ENCODE assay signal across 8 cellular contexts in genomic region chr11:14357843-14358728, GRCh38. TPM values are rescaled to one million over a fixed set of nuclear protein-coding genes. Genes with fewer than 3 reads are reported as not detected.
DNase-seq lines count a peak whose midpoint lies in the region; ATAC-seq and TF ChIP-seq lines count a peak whose summit lies in the region.

No MANE protein-coding gene starts in this region.

- peak overlapping the region; percentile 85 to 89 for H3K9ac ChIP-seq in colonic mucosa (ENCODE audit: low read depth in 2 of 2, low read length in 2 of 2)

- intact Hi-C loops in colonic mucosa (cut with DNase I), result no loop called here
- intact Hi-C loops in right lobe of liver (cut with DNase I), result no loop called here

- no peaks in the 10 kb centered on the region for H3K9me3 ChIP-seq in colonic mucosa
- no peaks in the 10 kb centered on the region for H3K9me3 ChIP-seq in right lobe of liver

- peak overlapping the region; percentile 68 for H3K4me3 ChIP-seq in Jurkat, Clone E6-1 (ENCODE audit: low read length)
- H3K4me3 ChIP-seq in colonic mucosa, result peak overlapping the region; percentile 68
- peak overlapping the region; percentile 81 to 86 (median 85) for H3K4me3 ChIP-seq in right lobe of liver

- ATAC-seq in GM21786 (IDR thresholded peaks at IDR 0.05; ENCODE audit: unreplicated experiment), result peak; percentile 39
- ATAC-seq in WTC11, result peak; percentile 79
- peak; percentile 65 to 81 (median 78) for ATAC-seq in right lobe of liver
- peak; percentile 70 for ATAC-seq in stimulated activated effector memory CD8-positive, alpha-beta T cell treated with anti-CD3 and anti-CD28 coated beads, Interleukin-12 subunit alpha, Interleukin-12 subunit beta, amount 100 ng/mL, for 72 hours

- H3K9me3 Mint-ChIP-seq in WTC11, result no peaks in the 10 kb centered on the region
- no peaks in the 10 kb centered on the region for H3K9me3 Mint-ChIP-seq in stimulated activated effector memory CD8-positive, alpha-beta T cell treated with anti-CD3 and anti-CD28 coated beads, Interleukin-12 subunit alpha, Interleukin-12 subunit beta, amount 100 ng/mL, for 72 hours

- H3K4me1 ChIP-seq in colonic mucosa (no peaks in the 10 kb centered on the region), right lobe of liver (peaks cover 0 to 35% (median 5%) of the 10 kb centered on the region in 4 donors)

- H3K4me3 Mint-ChIP-seq in WTC11, result peak overlapping the region; percentile 98
- peak overlapping the region; percentile 96 for H3K4me3 Mint-ChIP-seq in stimulated activated effector memory CD8-positive, alpha-beta T cell treated with anti-CD3 and anti-CD28 coated beads, Interleukin-12 subunit alpha, Interleukin-12 subunit beta, amount 100 ng/mL, for 72 hours

- TF ChIP-seq CTCF in GM10266 (IDR thresholded peaks at IDR 0.05; ENCODE audit: control insufficient read depth, insufficient read depth, low read depth, missing control alignments) (no peak), WTC11 (IDR thresholded peaks at IDR 0.05) (no peak), colonic mucosa (IDR thresholded peaks at IDR 0.05) (no peak), right lobe of liver (IDR thresholded peaks at IDR 0.05) (no peak)

- H3K27ac ChIP-seq in colonic mucosa, result peak overlapping the region; percentile 64
- H3K27ac ChIP-seq in right lobe of liver, result peak overlapping the region; percentile 57 to 81 (median 72)

- H3K4me1 Mint-ChIP-seq in WTC11, result peaks cover 57% of the 10 kb centered on the region
- peaks cover 47% of the 10 kb centered on the region for H3K4me1 Mint-ChIP-seq in stimulated activated effector memory CD8-positive, alpha-beta T cell treated with anti-CD3 and anti-CD28 coated beads, Interleukin-12 subunit alpha, Interleukin-12 subunit beta, amount 100 ng/mL, for 72 hours

- TF ChIP-seq POLR2A in right lobe of liver (IDR thresholded peaks at IDR 0.05), result no peak

- peak; percentile 55 for DNase-seq in GM10266 (ENCODE audit: extremely low spot score)
- peak; percentile 17 for DNase-seq in Jurkat, Clone E6-1 (ENCODE audit: low read depth, low spot score)
- DNase-seq in WTC11 (ENCODE audit: low spot score), result peak; percentile 80
- DNase-seq in colonic mucosa, result peak; percentile 70
- DNase-seq in right lobe of liver, result peak; percentile 64 to 67 (median 66)
- DNase-seq in stimulated activated effector memory CD8-positive, alpha-beta T cell treated with anti-CD3 and anti-CD28 coated beads, Interleukin-12 subunit alpha, Interleukin-12 subunit beta, amount 100 ng/mL, for 72 hours (ENCODE audit: low spot score in 2 of 2), result peak; percentile 23 to 69
- no peak for DNase-seq in globus pallidus (ENCODE audit: low spot score)

- CTCF ChIA-PET in WTC11 (lab: Charles Lee), result interaction anchor here (0.6 to 2.8 kb wide), 6 partner anchors 16 to 97 kb away, joined by 3 to 13 read pairs (median 8); no protein-coding TSS in a partner anchor

- H3K27ac Mint-ChIP-seq in WTC11, result peak overlapping the region; percentile 95
- H3K27ac Mint-ChIP-seq in stimulated activated effector memory CD8-positive, alpha-beta T cell treated with anti-CD3 and anti-CD28 coated beads, Interleukin-12 subunit alpha, Interleukin-12 subunit beta, amount 100 ng/mL, for 72 hours, result peak overlapping the region; percentile 96

- H3K36me3 Mint-ChIP-seq in WTC11, result peaks cover 12% of the 10 kb centered on the region
- peaks cover 36% of the 10 kb centered on the region for H3K36me3 Mint-ChIP-seq in stimulated activated effector memory CD8-positive, alpha-beta T cell treated with anti-CD3 and anti-CD28 coated beads, Interleukin-12 subunit alpha, Interleukin-12 subunit beta, amount 100 ng/mL, for 72 hours

- H3K27me3 Mint-ChIP-seq in WTC11 (ENCODE audit: low read depth), result no peaks in the 10 kb centered on the region

- POLR2A ChIA-PET in WTC11 (lab: Charles Lee), result interaction anchor here (0.5 to 1.1 kb wide), 11 partner anchors 12 to 98 kb away, joined by 3 to 7 read pairs (median 3); no protein-coding TSS in a partner anchor

- 1% methylated on average over 11 of the region's 74 CpGs for WGBS in right lobe of liver (ENCODE audit: insufficient coverage, low coverage, low lambda C conversion rate, missing lambda C conversion rate)

- no peaks in the 10 kb centered on the region for H3K27me3 ChIP-seq in colonic mucosa
- no peaks in the 10 kb centered on the region for H3K27me3 ChIP-seq in right lobe of liver

- H3K36me3 ChIP-seq in colonic mucosa (no peaks in the 10 kb centered on the region), right lobe of liver (no peaks in the 10 kb centered on the region)

TF ChIP-seq in WTC11, 78 proteins besides CTCF, POLR2A, EP300 and RAD21 (continues in another document):
- TF ChIP-seq GTF2I (CRISPR knock-in tag; conservative IDR thresholded peaks at IDR 0.05), result no peak
- no peak for TF ChIP-seq MAX (CRISPR knock-in tag; IDR thresholded peaks at IDR 0.05)
- TF ChIP-seq TEAD4 (CRISPR knock-in tag; IDR thresholded peaks at IDR 0.05), result 0 out of 2 replicates have a peak, but pooled peaks have one; percentile 10
- 0 out of 2 replicates have a peak, but pooled peaks have one; percentile 50 for TF ChIP-seq ZNF138 (CRISPR knock-in tag; conservative IDR thresholded peaks at IDR 0.05)
- no peak for TF ChIP-seq MLX (CRISPR knock-in tag; IDR thresholded peaks at IDR 0.05)
- TF ChIP-seq ZNF396 (CRISPR knock-in tag; IDR thresholded peaks at IDR 0.05; ENCODE audit: borderline replicate concordance), result no peak
- peak; percentile 73 for TF ChIP-seq PRDM15 (CRISPR knock-in tag; IDR thresholded peaks at IDR 0.05)
- 0 out of 2 replicates have a peak, but pooled peaks have one; percentile 75 for TF ChIP-seq HMGXB4 (CRISPR knock-in tag; IDR thresholded peaks at IDR 0.05)
- TF ChIP-seq ETV6 (CRISPR knock-in tag; IDR thresholded peaks at IDR 0.05), result peak; percentile 54; the same call in 1 of the 2 replicates

RNA-seq across cellular contexts. Expression of gene RRAS2, which starts 0.9 kb away (rescaled TPM):
- 17.8 TPM for polyA plus RNA-seq in Jurkat, Clone E6-1 (2012; ENCODE audit: insufficient read depth, insufficient read length)
- 161 to 164 TPM (median 164 TPM) in 3 replicates for total RNA-seq in WTC11 (2021)
- 10 to 100 TPM; 26.9 to 44.0 TPM for total RNA-seq in colonic mucosa
- 10 to 100 TPM; 21.0 to 44.8 (median 31.1) TPM for total RNA-seq in right lobe of liver
